In genomic region chr6:160132776-160133338, GRCh38 we compare ENCODE assay signal across 2 cellular contexts.
TF ChIP-seq lines count a peak whose summit lies in the region.

No MANE protein-coding gene starts in this region.

TF ChIP-seq in liver, 16 proteins besides CTCF, POLR2A, EP300 and RAD21:
- TF ChIP-seq ZBTB33 (IDR thresholded peaks at IDR 0.05), result no peak
- no peak for TF ChIP-seq REST (IDR thresholded peaks at IDR 0.05)
- TF ChIP-seq JUND (IDR thresholded peaks at IDR 0.05), result no peak
- no peak for TF ChIP-seq FOXA1 (IDR thresholded peaks at IDR 0.05)
- TF ChIP-seq RXRA (IDR thresholded peaks at IDR 0.05), result no peak
- TF ChIP-seq SP1 (IDR thresholded peaks at IDR 0.05), result no peak
- no peak for TF ChIP-seq HNF4A (conservative IDR thresholded peaks at IDR 0.05)
- no peak for TF ChIP-seq NR2F2 (IDR thresholded peaks at IDR 0.05)
- no peak for TF ChIP-seq YY1 (IDR thresholded peaks at IDR 0.05)
- no peak for TF ChIP-seq TAF1 (conservative IDR thresholded peaks at IDR 0.05)
- TF ChIP-seq ATF3 (IDR thresholded peaks at IDR 0.05), result no peak
- no peak for TF ChIP-seq EGR1 (IDR thresholded peaks at IDR 0.05; ENCODE audit: low read depth in 2 of 2)
- TF ChIP-seq HNF4G (IDR thresholded peaks at IDR 0.05), result no peak
- TF ChIP-seq MAX (IDR thresholded peaks at IDR 0.05), result no peak
- no peak for TF ChIP-seq FOXA2 (IDR thresholded peaks at IDR 0.05)
- no peak for TF ChIP-seq GABPA (IDR thresholded peaks at IDR 0.05 in 1 of 2, conservative IDR thresholded peaks at IDR 0.05 in 1 of 2)

TF ChIP-seq in WTC11, 78 proteins besides CTCF, POLR2A, EP300 and RAD21 (continued from another document):
- TF ChIP-seq ZNF532 (CRISPR knock-in tag; IDR thresholded peaks at IDR 0.05; ENCODE audit: borderline replicate concordance) (no peak), PRRX2 (CRISPR knock-in tag; IDR thresholded peaks at IDR 0.05) (no peak), RORB (CRISPR knock-in tag; IDR thresholded peaks at IDR 0.05) (no peak), AFF4 (CRISPR knock-in tag; IDR thresholded peaks at IDR 0.05; ENCODE audit: borderline replicate concordance) (no peak), NR2C2 (CRISPR knock-in tag; IDR thresholded peaks at IDR 0.05) (no peak), ATF2 (CRISPR knock-in tag; IDR thresholded peaks at IDR 0.05; ENCODE audit: borderline replicate concordance, low read depth) (no peak), TP53 (CRISPR knock-in tag; IDR thresholded peaks at IDR 0.05) (no peak), MLX (CRISPR knock-in tag; IDR thresholded peaks at IDR 0.05) (no peak), TEAD4 (CRISPR knock-in tag; IDR thresholded peaks at IDR 0.05) (no peak), NFE2L1 (CRISPR knock-in tag; IDR thresholded peaks at IDR 0.05) (no peak), IRF1 (CRISPR knock-in tag; IDR thresholded peaks at IDR 0.05) (no peak), ZNF416 (CRISPR knock-in tag; IDR thresholded peaks at IDR 0.05) (no peak), MXD4 (CRISPR knock-in tag; IDR thresholded peaks at IDR 0.05; ENCODE audit: borderline replicate concordance) (no peak), ZNF138 (CRISPR knock-in tag; conservative IDR thresholded peaks at IDR 0.05) (no peak), GTF2I (CRISPR knock-in tag; conservative IDR thresholded peaks at IDR 0.05) (no peak), FOXP4 (CRISPR knock-in tag; IDR thresholded peaks at IDR 0.05) (no peak), USF2 (CRISPR knock-in tag; IDR thresholded peaks at IDR 0.05) (no peak)
